Comparison of ENCODE assay signal across 8 cellular contexts in the genomic region with DNA sequence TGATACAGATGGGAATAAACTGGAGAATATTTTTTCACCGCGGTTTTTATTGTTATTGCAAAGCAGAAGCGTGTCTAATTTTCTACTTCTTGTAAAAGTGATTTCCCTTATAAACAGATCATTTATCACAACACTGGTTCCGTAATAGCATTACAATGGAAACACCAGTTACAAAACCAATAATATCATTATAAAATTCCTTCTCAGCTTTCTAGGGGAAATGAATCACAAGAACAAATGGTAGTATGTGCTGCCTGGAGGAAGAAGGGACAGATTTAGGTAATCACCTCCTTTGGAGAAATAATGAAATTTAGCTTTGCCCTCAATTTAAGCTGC. TPM values are rescaled to one million over a fixed set of nuclear protein-coding genes. Genes with fewer than 3 reads are reported as not detected.
DNase-seq lines count a peak whose midpoint lies in the region; ATAC-seq and TF ChIP-seq lines count a peak whose summit lies in the region.

No MANE protein-coding gene starts in this region.

- H3K27ac ChIP-seq in neural progenitor cell (peak overlapping the region; percentile 90), RWPE1 (no peak overlapping the region)

- no peak for ATAC-seq in HG02852 (IDR thresholded peaks at IDR 0.05; ENCODE audit: unreplicated experiment)

- H4K20me1 ChIP-seq in neural progenitor cell (ENCODE audit: low read depth): peaks cover 15% of the 10 kb centered on the region

- no peak for DNase-seq in BJ (ENCODE audit: low read depth)
- no peak for DNase-seq in LNCaP clone FGC (ENCODE audit: low read depth)
- DNase-seq in dermis blood vessel endothelial cell: peak; percentile 15
- no peak for DNase-seq in neural progenitor cell (ENCODE audit: low spot score)
- no peak for DNase-seq in activated CD4-positive, CD25-positive, alpha-beta regulatory T cell treated with anti-CD3 and anti-CD28 coated beads, Interleukin-2, amount 50 U/mL, for 72 hours
- DNase-seq in RWPE1 (ENCODE audit: low spot score): no peak
- no peak for DNase-seq in globus pallidus (ENCODE audit: low spot score)

- CTCF ChIA-PET in BJ (lab: Yijun Ruan, JAX): interaction anchor here (0.8 to 1.6 kb wide), 8 partner anchors 17 to 406 kb away, joined by 3 to 5 read pairs (median 4); no protein-coding TSS in a partner anchor
- CTCF ChIA-PET in RWPE1 (lab: Yijun Ruan, JAX): interaction anchor here (0.6 to 1.3 kb wide), 2 partner anchors 44 to 278 kb away, joined by 4 read pairs; no protein-coding TSS in a partner anchor

- peak overlapping the region; percentile 95 for H3K27ac Mint-ChIP-seq in neural progenitor cell

- peaks cover 8% of the 10 kb centered on the region for H3K9me3 Mint-ChIP-seq in neural progenitor cell

- H3K27me3 ChIP-seq in BJ (ENCODE audit: control insufficient read depth, insufficient read depth, low read length): no peaks in the 10 kb centered on the region
- H3K27me3 ChIP-seq in neural progenitor cell: no peaks in the 10 kb centered on the region

- TF ChIP-seq CTCF in BJ (IDR thresholded peaks at IDR 0.05; ENCODE audit: insufficient read depth, low read depth, low read length) (no peak), LNCaP clone FGC (IDR thresholded peaks at IDR 0.05; ENCODE audit: control insufficient read depth, extremely low read depth, insufficient read depth) (no peak), neural progenitor cell (IDR thresholded peaks at IDR 0.05) (no peak), RWPE1 (conservative IDR thresholded peaks at IDR 0.05; ENCODE audit: low read depth) (no peak)

- peaks cover 37% of the 10 kb centered on the region for H3K4me1 Mint-ChIP-seq in neural progenitor cell

- peak overlapping the region; percentile 83 for H3K4me2 ChIP-seq in neural progenitor cell

- no peaks in the 10 kb centered on the region for H3K36me3 Mint-ChIP-seq in neural progenitor cell

- H3K4me3 ChIP-seq in BJ (ENCODE audit: low read depth, low read length) (peak overlapping the region; percentile 38), LNCaP clone FGC (ENCODE audit: low read depth, low read length) (peak overlapping the region; percentile 89), neural progenitor cell (peak overlapping the region; percentile 89)

- H3K36me3 ChIP-seq in BJ (ENCODE audit: control insufficient read depth, insufficient read depth, low read length) (no peaks in the 10 kb centered on the region), neural progenitor cell (no peaks in the 10 kb centered on the region)

- POLR2A ChIA-PET in BJ (lab: Charles Lee) (no interaction called here), RWPE1 (lab: Yijun Ruan, JAX; ENCODE audit: low non-redundant PET) (interaction anchor here (1.0 kb wide), 1 partner anchor 17 kb away, joined by 3 read pairs; no protein-coding TSS in a partner anchor)

- H2AFZ ChIP-seq in neural progenitor cell (replicated peaks): peak overlapping the region; percentile 59

- no peaks in the 10 kb centered on the region for H3K9me3 ChIP-seq in neural progenitor cell (ENCODE audit: low read depth)

- H3K4me1 ChIP-seq in neural progenitor cell: peaks cover 31% of the 10 kb centered on the region

- peaks cover 5% of the 10 kb centered on the region for H3K27me3 Mint-ChIP-seq in neural progenitor cell (ENCODE audit: insufficient read depth, low read depth)

- peak overlapping the region; percentile 100 for H3K4me3 Mint-ChIP-seq in neural progenitor cell

- peaks cover 29% of the 10 kb centered on the region for H3K79me2 ChIP-seq in neural progenitor cell (ENCODE audit: low read depth)

- no peak overlapping the region for H3K9ac ChIP-seq in neural progenitor cell

- H3F3A ChIP-seq in neural progenitor cell (ENCODE audit: low read depth): peaks cover 32% of the 10 kb centered on the region

RNA-seq across cellular contexts. Expression of a gene that starts 2.4 kb away (rescaled TPM):
- polyA plus RNA-seq in BJ (2011; rRNA removed): 17.2 and 28.4 TPM in 2 replicates
- 35.7 and 40.5 TPM in 2 replicates for polyA minus RNA-seq in BJ (2011; rRNA and poly(A)+ RNA removed)
- 22.6 and 41.4 TPM in 2 replicates for total RNA-seq in dermis blood vessel endothelial cell
- 23.1 and 29.4 TPM in 2 replicates for total RNA-seq in neural progenitor cell (ENCODE audit: low replicate concordance)

Comparison
In these comparisons a context has a peak if more than half of its experiments do, and no peak if none do; other contexts are left out.
1. H3K4me3 ChIP-seq: peak in every context shown above with its lines; median percentile 89 in LNCaP clone FGC; 89 in neural progenitor cell; 38 in BJ.